Comparison of ENCODE assay signal across 13 cellular contexts in the genomic region with DNA sequence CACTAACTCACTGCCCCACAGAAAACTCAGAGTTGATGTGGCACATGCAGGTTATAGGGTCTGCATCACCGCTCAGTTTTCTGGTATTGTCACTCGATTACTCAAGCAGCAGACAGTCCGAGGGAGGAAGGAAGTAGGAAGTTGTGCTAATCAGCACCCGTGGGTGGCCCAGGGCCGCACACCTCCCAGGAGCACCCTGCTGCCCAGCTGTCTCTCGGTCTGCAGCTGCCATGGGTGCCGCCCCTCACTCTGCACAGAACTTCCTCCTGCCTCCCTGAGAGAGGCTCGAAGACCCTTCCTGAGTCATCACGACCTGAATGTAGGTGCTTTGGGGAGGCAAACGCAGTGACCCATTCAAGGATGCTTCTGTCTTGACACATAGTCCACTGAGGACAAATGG. TPM values are rescaled to one million over a fixed set of nuclear protein-coding genes. Genes with fewer than 3 reads are reported as not detected.
A peak's percentile ranks its signal among the peaks of the same experiment; 100 is the strongest.
DNase-seq lines count a peak whose midpoint lies in the region; ATAC-seq, FAIRE-seq and TF ChIP-seq lines count a peak whose summit lies in the region.
"Had no signal": no experiment of that assay in that cellular context is flagged by ENCODE, and none has a peak within 500 bp of the region (broad histone marks: within the 10 kb centered on the region; RNA-seq: fewer than 3 reads in every experiment).

No MANE protein-coding gene starts in this region.

- H3K36me3 ChIP-seq in OCI-LY7 (ENCODE audit: insufficient read depth, low read length), result no peaks in the 10 kb centered on the region
- no peaks in the 10 kb centered on the region for H3K36me3 ChIP-seq in endothelial cell of umbilical vein (ENCODE audit: control insufficient read depth in 2 of 2, extremely low read depth in 1 of 2, insufficient read depth in 2 of 2, low read length in 2 of 2)
- H3K36me3 ChIP-seq in mesenchymal stem cell (ENCODE audit: control insufficient read depth in 1 of 2, insufficient read depth in 2 of 2, low read depth in 1 of 2, low read length in 2 of 2), result peaks cover 0 to 3% of the 10 kb centered on the region in 2 experiments

- H3K27me3 Mint-ChIP-seq in type B pancreatic cell, result peaks cover 6% of the 10 kb centered on the region

- H2BK12ac ChIP-seq in mesenchymal stem cell (ENCODE audit: low read length in 2 of 2), result no peak overlapping the region

- no peak overlapping the region for H3K27ac ChIP-seq in right cardiac atrium (ENCODE audit: low read length)
- no peak overlapping the region for H3K27ac ChIP-seq in OCI-LY7 (ENCODE audit: low read depth, low read length, poor library complexity, severe bottlenecking)
- H3K27ac ChIP-seq in endothelial cell of umbilical vein (ENCODE audit: insufficient read depth, low read depth, low read length), result no peak overlapping the region
- no peak overlapping the region for H3K27ac ChIP-seq in mesenchymal stem cell (ENCODE audit: low read length, poor library complexity, severe bottlenecking)

- no peak for TF ChIP-seq POLR2A in endothelial cell of umbilical vein (IDR thresholded peaks at IDR 0.05; ENCODE audit: low read depth, low read length)

- H3K36me3 Mint-ChIP-seq in type B pancreatic cell, result no peaks in the 10 kb centered on the region
- H3K36me3 Mint-ChIP-seq: activated naive CD4-positive, alpha-beta T cell treated with anti-CD3 and anti-CD28 coated beads, Interleukin-2, amount 10 ng/mL, durations not matched to agents 7 days and 5 days; naive thymus-derived CD8-positive, alpha-beta T cell had no signal

- H3K14ac ChIP-seq in mesenchymal stem cell (ENCODE audit: low read length in 2 of 2), result no peak overlapping the region

- H3K9me1 ChIP-seq in endothelial cell of umbilical vein (replicated peaks; ENCODE audit: control insufficient read depth, extremely low read depth, insufficient read depth, low read length), result no peaks in the 10 kb centered on the region

- H2BK120ac ChIP-seq in mesenchymal stem cell (ENCODE audit: low read depth, low read length), result no peak overlapping the region

- BruUV-seq in OCI-LY7 (replicated peaks; lab: Mats Ljungman, UMichigan), result no TSS peak
- BruUV-seq in endothelial cell of umbilical vein (replicated peaks; lab: Mats Ljungman, UMichigan), result no TSS peak

- no peaks in the 10 kb centered on the region for H3K9me3 Mint-ChIP-seq in type B pancreatic cell
- H3K9me3 Mint-ChIP-seq: activated naive CD4-positive, alpha-beta T cell treated with anti-CD3 and anti-CD28 coated beads, Interleukin-2, amount 10 ng/mL, durations not matched to agents 7 days and 5 days; naive thymus-derived CD8-positive, alpha-beta T cell had no signal

- no peaks in the 10 kb centered on the region for H3K4me1 ChIP-seq in right cardiac atrium (ENCODE audit: control insufficient read depth, insufficient read depth, low read length)
- peaks cover 10% of the 10 kb centered on the region for H3K4me1 ChIP-seq in OCI-LY7 (ENCODE audit: insufficient read depth, low read length, poor library complexity, severe bottlenecking)
- H3K4me1 ChIP-seq in endothelial cell of umbilical vein (ENCODE audit: control insufficient read depth, extremely low read depth, insufficient read depth, low read length), result no peaks in the 10 kb centered on the region
- H3K4me1 ChIP-seq in mesenchymal stem cell (ENCODE audit: control insufficient read depth, insufficient read depth, low read depth, low read length), result peaks cover 42% of the 10 kb centered on the region

- no peak for FAIRE-seq in endothelial cell of umbilical vein (lab: Jason Lieb, UNC)

- H2AFZ ChIP-seq in OCI-LY7 (ENCODE audit: low read length), result peak overlapping the region; percentile 54; the same call in 1 of the 2 replicates
- H2AFZ ChIP-seq in endothelial cell of umbilical vein (ENCODE audit: low read depth, low read length), result no peak overlapping the region
- H2AFZ ChIP-seq in mesenchymal stem cell (ENCODE audit: low read depth, low read length), result no peak overlapping the region

- TF ChIP-seq CTCF in OCI-LY7 (conservative IDR thresholded peaks at IDR 0.05; ENCODE audit: low read length), result no peak
- no peak for TF ChIP-seq CTCF in endothelial cell of umbilical vein (IDR thresholded peaks at IDR 0.05; ENCODE audit: extremely low read depth in 1 of 2, insufficient read depth in 1 of 2, low read depth in 1 of 2, low read length in 2 of 2)
- no peak for TF ChIP-seq CTCF in type B pancreatic cell (conservative IDR thresholded peaks at IDR 0.05)

- H3K18ac ChIP-seq in mesenchymal stem cell (ENCODE audit: low read depth in 1 of 2, low read length in 2 of 2), result no peak overlapping the region

- H3K4me2 ChIP-seq in OCI-LY7 (ENCODE audit: low read length) (peak overlapping the region; percentile 20; the same call in 1 of the 2 replicates), endothelial cell of umbilical vein (ENCODE audit: insufficient read depth, low read length) (no peak overlapping the region), mesenchymal stem cell (ENCODE audit: low read length, poor library complexity, severe bottlenecking) (no peak overlapping the region)

- H3K79me1 ChIP-seq in mesenchymal stem cell (replicated peaks; ENCODE audit: low read length, poor library complexity, severe bottlenecking), result no peaks in the 10 kb centered on the region

- dilution Hi-C loops in endothelial cell of umbilical vein (cut with MboI; ENCODE audit: extremely low pct_ligation_motif_present, low sequenced_read_pairs), result no loop called here

- DNase-seq in cardiac septum (ENCODE audit: low spot score) (peak; percentile 82), right cardiac atrium (no peak), OCI-LY7 (ENCODE audit: low spot score) (peak; percentile 46), endothelial cell of umbilical vein (ENCODE audit: low read depth, low spot score) (no peak), type B pancreatic cell (ENCODE audit: extremely low spot score, unreplicated experiment) (peak; percentile 62), NCI-H1930 (lab: John Stamatoyannopoulos, UW) (no peak), mesenchymal stem cell (no peak)
- DNase-seq: activated naive CD4-positive, alpha-beta T cell treated with anti-CD3 and anti-CD28 coated beads, Interleukin-2, amount 10 ng/mL, durations not matched to agents 7 days and 5 days; naive thymus-derived CD8-positive, alpha-beta T cell; NCI-H187 treated with DMSO at 0.1 percent for 48 hours had no signal

- no peaks in the 10 kb centered on the region for H3K9me2 ChIP-seq in OCI-LY7 (ENCODE audit: insufficient read depth, low read length)

- CTCF ChIA-PET in OCI-LY7 (lab: Charles Lee; ENCODE audit: unreplicated experiment), result interaction anchor here (0.6 kb wide), 1 partner anchor 214 kb away, joined by 4 read pairs; no protein-coding TSS in a partner anchor
- CTCF ChIA-PET in endothelial cell of umbilical vein (lab: Charles Lee), result interaction anchor here (2.5 kb wide), 1 partner anchor 9 kb away, joined by 19 read pairs; no protein-coding TSS in a partner anchor

- no peaks in the 10 kb centered on the region for H4K20me1 ChIP-seq in OCI-LY7 (ENCODE audit: insufficient read depth, low read length)
- no peaks in the 10 kb centered on the region for H4K20me1 ChIP-seq in endothelial cell of umbilical vein (replicated peaks; ENCODE audit: control insufficient read depth, extremely low read depth, insufficient read depth, low read length)

- H3K79me2 ChIP-seq in OCI-LY7 (ENCODE audit: insufficient read depth, low read depth, low read length) (no peaks in the 10 kb centered on the region), endothelial cell of umbilical vein (ENCODE audit: control insufficient read depth, insufficient read depth, low read length) (no peaks in the 10 kb centered on the region)

- no peak overlapping the region for H2AK5ac ChIP-seq in mesenchymal stem cell (ENCODE audit: low read length, severe bottlenecking)

- POLR2A ChIA-PET in OCI-LY7 (lab: Charles Lee), result no interaction called here
- POLR2A ChIA-PET in endothelial cell of umbilical vein (lab: Charles Lee), result no interaction called here

- no peak overlapping the region for H3K9ac ChIP-seq in endothelial cell of umbilical vein (replicated peaks; ENCODE audit: extremely low read depth, insufficient read depth, low read length)
- no peak overlapping the region for H3K9ac ChIP-seq in mesenchymal stem cell (ENCODE audit: low read length)

- H2BK15ac ChIP-seq in mesenchymal stem cell (ENCODE audit: low read depth, poor library complexity, severe bottlenecking), result no peak overlapping the region

- H3K27me3 ChIP-seq in right cardiac atrium (ENCODE audit: control insufficient read depth, insufficient read depth) (no peaks in the 10 kb centered on the region), endothelial cell of umbilical vein (ENCODE audit: control insufficient read depth in 2 of 2, insufficient read depth in 2 of 2, low read length in 2 of 2) (peaks cover 2 to 4% of the 10 kb centered on the region in 2 experiments), mesenchymal stem cell (ENCODE audit: control insufficient read depth in 1 of 2, insufficient read depth in 1 of 2, low read length in 2 of 2) (peaks cover 0 to 51% of the 10 kb centered on the region in 2 experiments)

- H3K4me1 Mint-ChIP-seq in type B pancreatic cell (ENCODE audit: unreplicated experiment), result peaks cover 9% of the 10 kb centered on the region

- H3K23ac ChIP-seq in mesenchymal stem cell (ENCODE audit: low read length in 2 of 2), result no peak overlapping the region

- no peak overlapping the region for H3K4ac ChIP-seq in mesenchymal stem cell (ENCODE audit: low read depth in 1 of 2, low read length in 2 of 2)

- H3K9me3 ChIP-seq in right cardiac atrium (ENCODE audit: control insufficient read depth, low read length) (no peaks in the 10 kb centered on the region), OCI-LY7 (ENCODE audit: low read length) (no peaks in the 10 kb centered on the region), endothelial cell of umbilical vein (replicated peaks; ENCODE audit: control insufficient read depth, insufficient read depth, low read length) (no peaks in the 10 kb centered on the region), mesenchymal stem cell (ENCODE audit: control insufficient read depth, low read length) (no peaks in the 10 kb centered on the region)

- H3K4me3 ChIP-seq in right cardiac atrium (ENCODE audit: low read length) (no peak overlapping the region), OCI-LY7 (ENCODE audit: low read depth, low read length, poor library complexity, severe bottlenecking) (no peak overlapping the region), endothelial cell of umbilical vein (replicated peaks in 1 of 3; ENCODE audit: insufficient read depth in 1 of 3, low read depth in 1 of 3, low read length in 3 of 3) (no peak overlapping the region), mesenchymal stem cell (ENCODE audit: insufficient read depth in 1 of 2, low read depth in 1 of 2, low read length in 2 of 2) (no peak overlapping the region)

- intact Hi-C loops in cardiac septum (cut with DNase I), result no loop called here
- intact Hi-C loops in right cardiac atrium (cut with DNase I), result no loop called here
- intact Hi-C loops in OCI-LY7 (cut with micrococcal nuclease; ENCODE audit: unreplicated experiment), result no loop called here
- intact Hi-C loops in endothelial cell of umbilical vein (cut with micrococcal nuclease), result no loop called here

- no peak overlapping the region for H4K91ac ChIP-seq in mesenchymal stem cell (ENCODE audit: low read length)

- H2BK5ac ChIP-seq in mesenchymal stem cell (ENCODE audit: low read depth, low read length, poor library complexity, severe bottlenecking), result no peak overlapping the region

- H3K27ac Mint-ChIP-seq in type B pancreatic cell, result no peak overlapping the region
- H3K27ac Mint-ChIP-seq: activated naive CD4-positive, alpha-beta T cell treated with anti-CD3 and anti-CD28 coated beads, Interleukin-2, amount 10 ng/mL, durations not matched to agents 7 days and 5 days had no signal

- ATAC-seq in right cardiac atrium, result no peak
- ATAC-seq in GM21576 (IDR thresholded peaks at IDR 0.05; ENCODE audit: unreplicated experiment), result no peak
- ATAC-seq: naive thymus-derived CD8-positive, alpha-beta T cell had no signal

- no peak overlapping the region for H3K4me3 Mint-ChIP-seq in type B pancreatic cell
- H3K4me3 Mint-ChIP-seq: activated naive CD4-positive, alpha-beta T cell treated with anti-CD3 and anti-CD28 coated beads, Interleukin-2, amount 10 ng/mL, durations not matched to agents 7 days and 5 days; naive thymus-derived CD8-positive, alpha-beta T cell had no signal

- 51% methylated on average over 10 of the region's 10 CpGs for WGBS in right cardiac atrium
- 80% methylated on average over 8 of the region's 10 CpGs for WGBS in mesenchymal stem cell

- H4K8ac ChIP-seq in mesenchymal stem cell (ENCODE audit: low read length), result no peak overlapping the region

RNA-seq across cellular contexts. Expression of gene TFF3, which starts 4.2 kb away (rescaled TPM):
- total RNA-seq in cardiac septum (4.8 TPM), right cardiac atrium (1 to 10 TPM; 1.2 to 2.2 (median 1.7) TPM), OCI-LY7 (2022) (not detected in 2 replicates), endothelial cell of umbilical vein (0.93 and 1.9 TPM in 2 replicates), type B pancreatic cell (ENCODE audit: low replicate concordance) (31.5 and 183 TPM in 2 replicates)
- polyA plus RNA-seq in right cardiac atrium (2.6 TPM), endothelial cell of umbilical vein (1.8 TPM in 2 replicates)
- total RNA-seq in OCI-LY7 (2014; rRNA removed; shearing (Covaris generic)), result not detected in 2 replicates
- polyA plus RNA-seq in endothelial cell of umbilical vein (2011; cell fraction: cytosol; rRNA removed), result 1.1 and 1.5 TPM in 2 replicates
- polyA plus RNA-seq in endothelial cell of umbilical vein (2011; cell fraction: nucleus; rRNA removed), result 0.29 and 0.47 TPM in 2 replicates
- polyA plus RNA-seq in endothelial cell of umbilical vein (2012), result 9.0 and 14.8 TPM in 2 replicates
- not detected in 2 replicates for polyA minus RNA-seq in endothelial cell of umbilical vein
- polyA minus RNA-seq in endothelial cell of umbilical vein (2011; cell fraction: cytosol; rRNA and poly(A)+ RNA removed), result not detected
- polyA minus RNA-seq in endothelial cell of umbilical vein (2011; cell fraction: nucleus; rRNA and poly(A)+ RNA removed), result not detected in 2 replicates
- polyA plus RNA-seq in mesenchymal stem cell (2013, experiment 1 of 2), result not detected
- polyA plus RNA-seq in mesenchymal stem cell (2013, experiment 2 of 2), result not detected
- total RNA-seq: fibroblast of lung; naive thymus-derived CD8-positive, alpha-beta T cell had no signal
- polyA plus RNA-seq: fibroblast of lung; naive thymus-derived CD8-positive, alpha-beta T cell had no signal

RNA-seq across cellular contexts. Expression of gene TFF2, which starts 31.4 kb away (rescaled TPM):
- total RNA-seq in cardiac septum, result not detected
- total RNA-seq in right cardiac atrium, result not detected
- polyA plus RNA-seq in right cardiac atrium, result not detected
- not detected in 2 replicates for total RNA-seq in OCI-LY7 (2014; rRNA removed; shearing (Covaris generic))
- total RNA-seq in OCI-LY7 (2022), result not detected in 2 replicates
- not detected in 2 replicates for total RNA-seq in endothelial cell of umbilical vein
- not detected in 2 replicates for polyA plus RNA-seq in endothelial cell of umbilical vein
- not detected in 2 replicates for polyA plus RNA-seq in endothelial cell of umbilical vein (2011; cell fraction: cytosol; rRNA removed)
- polyA plus RNA-seq in endothelial cell of umbilical vein (2011; cell fraction: nucleus; rRNA removed), result not detected in 2 replicates
- polyA plus RNA-seq in endothelial cell of umbilical vein (2012), result not detected in 2 replicates
- not detected in 2 replicates for polyA minus RNA-seq in endothelial cell of umbilical vein
- not detected for polyA minus RNA-seq in endothelial cell of umbilical vein (2011; cell fraction: cytosol; rRNA and poly(A)+ RNA removed)
- polyA minus RNA-seq in endothelial cell of umbilical vein (2011; cell fraction: nucleus; rRNA and poly(A)+ RNA removed), result not detected in 2 replicates
- 5.2 and 11.3 TPM in 2 replicates for total RNA-seq in type B pancreatic cell (ENCODE audit: low replicate concordance)
- polyA plus RNA-seq in mesenchymal stem cell (2013, experiment 1 of 2), result not detected
- not detected for polyA plus RNA-seq in mesenchymal stem cell (2013, experiment 2 of 2)
- total RNA-seq: chondrocyte; fibroblast of lung; naive thymus-derived CD8-positive, alpha-beta T cell had no signal
- polyA plus RNA-seq: fibroblast of lung; naive thymus-derived CD8-positive, alpha-beta T cell had no signal

RNA-seq across cellular contexts. Expression of gene TFF1, which starts 47.0 kb away (rescaled TPM):
- total RNA-seq in cardiac septum (not detected), right cardiac atrium (not detected), OCI-LY7 (2022) (not detected in 2 replicates), endothelial cell of umbilical vein (not detected in 2 replicates), type B pancreatic cell (ENCODE audit: low replicate concordance) (42.6 and 136 TPM in 2 replicates)
- polyA plus RNA-seq in right cardiac atrium (not detected), endothelial cell of umbilical vein (not detected in 2 replicates)
- total RNA-seq in OCI-LY7 (2014; rRNA removed; shearing (Covaris generic)), result not detected in 2 replicates
- not detected in 2 replicates for polyA plus RNA-seq in endothelial cell of umbilical vein (2011; cell fraction: cytosol; rRNA removed)
- 0.49 TPM in 1 of 2 replicates, not detected in the other for polyA plus RNA-seq in endothelial cell of umbilical vein (2011; cell fraction: nucleus; rRNA removed)
- not detected in 2 replicates for polyA plus RNA-seq in endothelial cell of umbilical vein (2012)
- polyA minus RNA-seq in endothelial cell of umbilical vein, result not detected in 2 replicates
- 4.1 TPM for polyA minus RNA-seq in endothelial cell of umbilical vein (2011; cell fraction: cytosol; rRNA and poly(A)+ RNA removed)
- not detected in 2 replicates for polyA minus RNA-seq in endothelial cell of umbilical vein (2011; cell fraction: nucleus; rRNA and poly(A)+ RNA removed)
- not detected for polyA plus RNA-seq in mesenchymal stem cell (2013, experiment 1 of 2)
- polyA plus RNA-seq in mesenchymal stem cell (2013, experiment 2 of 2), result not detected
- total RNA-seq: chondrocyte; fibroblast of lung; naive thymus-derived CD8-positive, alpha-beta T cell had no signal
- polyA plus RNA-seq: fibroblast of lung; naive thymus-derived CD8-positive, alpha-beta T cell had no signal

Comparison
In these comparisons a context has a peak if more than half of its experiments do, and no peak if none do; other contexts are left out.
1. DNase-seq: peak in cardiac septum (single experiment), OCI-LY7 (single experiment) and type B pancreatic cell (single experiment); none in right cardiac atrium (0 of 3), endothelial cell of umbilical vein (single experiment), NCI-H1930 (0 of 2) and mesenchymal stem cell (single experiment).
2. RNA of gene TFF1, which starts 47.0 kb away (total RNA-seq): 42.6 to 136 TPM in type B pancreatic cell; not detected in OCI-LY7, not detected in cardiac septum (single experiment), not detected in right cardiac atrium and not detected in endothelial cell of umbilical vein; every median in the first group is over 10 times any median in the second.